1 cellular context compared by ENCODE assay signal in genomic region chr20:17664025-17664638, GRCh38.
TF ChIP-seq lines count a peak whose summit lies in the region.

No MANE protein-coding gene starts in this region.

TF ChIP-seq in IMR-90, 13 proteins besides CTCF, POLR2A, EP300 and RAD21:
- TF ChIP-seq MXI1 (IDR thresholded peaks at IDR 0.05; ENCODE audit: borderline replicate concordance, low read depth, low read length), result no peak
- TF ChIP-seq MAFK (IDR thresholded peaks at IDR 0.05; ENCODE audit: low read depth, low read length), result no peak
- no peak for TF ChIP-seq CHD1 (IDR thresholded peaks at IDR 0.05; ENCODE audit: low read depth, low read length)
- TF ChIP-seq USF2 (IDR thresholded peaks at IDR 0.05; ENCODE audit: low read depth, low read length), result no peak
- no peak for TF ChIP-seq BHLHE40 (IDR thresholded peaks at IDR 0.05; ENCODE audit: low read depth, low read length)
- no peak for TF ChIP-seq NFE2L2 (IDR thresholded peaks at IDR 0.05; ENCODE audit: low read depth, low read length)
- TF ChIP-seq CEBPB (IDR thresholded peaks at IDR 0.05; ENCODE audit: low read depth, low read length), result no peak
